ENCODE assay signal across 1 cellular context in genomic region chr6:138944412-138944811, GRCh38.
A peak's percentile ranks its signal among the peaks of the same experiment; 100 is the strongest.
TF ChIP-seq lines count a peak whose summit lies in the region.

No MANE protein-coding gene starts in this region.

TF ChIP-seq in HepG2, 621 proteins besides CTCF, POLR2A, EP300 and RAD21:
- TF ChIP-seq MAFK (conservative IDR thresholded peaks at IDR 0.05 in 1 of 2, IDR thresholded peaks at IDR 0.05 in 1 of 2; ENCODE audit: low read length in 2 of 2) (peak in 1 of 2 experiments; percentile 57; a peak in 3 of 4 replicates), MAFF (IDR thresholded peaks at IDR 0.05; ENCODE audit: low read depth, low read length) (0 out of 2 replicates have a peak, but pooled peaks have one; percentile 39), TBX3 (IDR thresholded peaks at IDR 0.05; ENCODE audit: borderline replicate concordance) (no peak), NFE2L2 (IDR thresholded peaks at IDR 0.05; ENCODE audit: low read length) (peak; percentile 56)
